ENCODE assay signal across 1 cellular context in the genomic region with DNA sequence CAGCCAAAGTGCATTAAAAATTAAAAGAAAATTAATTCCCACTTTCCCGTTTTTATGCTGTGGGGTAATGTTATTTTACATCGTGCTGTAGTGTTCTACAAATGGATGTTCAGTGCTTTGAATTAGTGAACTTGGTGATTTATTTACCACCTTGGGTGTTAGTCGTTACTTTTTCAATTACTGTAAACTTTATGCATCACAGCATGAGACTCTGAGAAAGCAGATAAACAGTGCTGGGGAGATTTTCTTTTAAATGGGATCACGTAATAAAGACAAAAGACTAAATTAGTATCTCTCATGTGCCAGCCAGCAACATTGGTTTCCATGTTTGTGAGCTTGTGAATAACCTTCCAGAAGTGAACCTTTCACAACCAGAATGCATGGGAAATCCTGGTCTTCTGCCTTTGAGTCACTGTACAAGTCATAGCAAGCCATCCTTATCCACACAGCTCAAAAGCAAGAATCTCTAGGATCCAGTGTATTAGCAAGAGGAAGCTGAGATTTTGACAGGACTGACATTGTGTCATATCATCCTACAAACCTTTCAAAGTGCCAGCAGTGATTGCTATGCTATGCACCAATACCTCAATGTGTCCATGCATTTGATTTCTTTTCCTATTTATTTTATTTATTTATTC.
TF ChIP-seq lines count a peak whose summit lies in the region.

No MANE protein-coding gene starts in this region.

TF ChIP-seq in A549, 52 proteins besides CTCF, POLR2A, EP300 and RAD21 (continued from another document):
- TF ChIP-seq, protein P1, sequence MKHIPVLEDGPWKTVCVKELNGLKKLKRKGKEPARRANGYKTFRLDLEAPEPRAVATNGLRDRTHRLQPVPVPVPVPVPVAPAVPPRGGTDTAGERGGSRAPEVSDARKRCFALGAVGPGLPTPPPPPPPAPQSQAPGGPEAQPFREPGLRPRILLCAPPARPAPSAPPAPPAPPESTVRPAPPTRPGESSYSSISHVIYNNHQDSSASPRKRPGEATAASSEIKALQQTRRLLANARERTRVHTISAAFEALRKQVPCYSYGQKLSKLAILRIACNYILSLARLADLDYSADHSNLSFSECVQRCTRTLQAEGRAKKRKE (CRISPR knock-in tag; IDR thresholded peaks at IDR 0.05; ENCODE audit: low read depth) = no peak
- no peak for TF ChIP-seq HOXB5 (CRISPR knock-in tag; IDR thresholded peaks at IDR 0.05)
- no peak for TF ChIP-seq EHMT2 (IDR thresholded peaks at IDR 0.05; ENCODE audit: low read depth)
- no peak for TF ChIP-seq GATA3 (IDR thresholded peaks at IDR 0.05; ENCODE audit: borderline replicate concordance)
